In the genomic region with DNA sequence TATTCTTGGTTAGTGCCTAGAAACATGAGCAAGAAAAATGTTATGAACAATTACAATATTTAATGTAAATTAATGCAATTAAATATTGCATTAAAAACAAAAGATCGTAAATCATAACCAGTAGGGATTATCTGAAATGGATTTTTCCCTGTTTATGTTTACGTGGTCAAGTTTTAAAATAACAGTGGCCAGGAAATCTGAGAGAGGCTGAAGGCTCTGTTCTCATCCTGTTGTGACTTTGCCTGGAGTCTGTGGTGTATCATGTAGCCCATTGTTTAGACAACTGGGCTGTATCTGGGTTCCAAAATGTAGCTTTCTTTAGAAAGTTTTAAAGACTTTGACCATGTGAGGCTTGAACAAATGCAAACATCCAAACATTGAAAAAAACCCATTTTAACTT, we compare ENCODE assay signal across 16 cellular contexts. TPM values are rescaled to one million over a fixed set of nuclear protein-coding genes. Genes with fewer than 3 reads are reported as not detected.
A peak's percentile ranks its signal among the peaks of the same experiment; 100 is the strongest.
DNase-seq lines count a peak whose midpoint lies in the region; ATAC-seq, FAIRE-seq and TF ChIP-seq lines count a peak whose summit lies in the region.
"Had no signal": no experiment of that assay in that cellular context is flagged by ENCODE, and none has a peak within 500 bp of the region (broad histone marks: within the 10 kb centered on the region; RNA-seq: fewer than 3 reads in every experiment).

No MANE protein-coding gene starts in this region.

- no peak for TF ChIP-seq POLR2A in endothelial cell of umbilical vein (IDR thresholded peaks at IDR 0.05; ENCODE audit: low read depth, low read length)

- H3K4me1 ChIP-seq in Panc1 (ENCODE audit: control insufficient read depth, insufficient read depth, low read length) (peaks cover 24% of the 10 kb centered on the region), endothelial cell of umbilical vein (ENCODE audit: control insufficient read depth, extremely low read depth, insufficient read depth, low read length) (peaks cover 49% of the 10 kb centered on the region), mesenchymal stem cell (ENCODE audit: control insufficient read depth, insufficient read depth, low read depth, low read length) (peaks cover 12% of the 10 kb centered on the region), BE2C (no peaks in the 10 kb centered on the region)

- H3K4me3 ChIP-seq in Panc1 (ENCODE audit: low read depth in 2 of 2, low read length in 2 of 2), result 0 out of 4 replicates have a peak overlapping the region, but pooled peaks of 1 of the 2 experiments have one; percentile 12
- peak overlapping the region in 1 of 3 experiments; percentile 21 for H3K4me3 ChIP-seq in endothelial cell of umbilical vein (replicated peaks in 1 of 3; ENCODE audit: insufficient read depth in 1 of 3, low read depth in 1 of 3, low read length in 3 of 3)
- H3K4me3 ChIP-seq in mesenchymal stem cell (ENCODE audit: insufficient read depth in 1 of 2, low read depth in 1 of 2, low read length in 2 of 2), result no peak overlapping the region
- H3K4me3 ChIP-seq in BE2C (ENCODE audit: low read depth, low read length), result no peak overlapping the region

- H2BK12ac ChIP-seq in mesenchymal stem cell (ENCODE audit: low read length in 2 of 2), result no peak overlapping the region

- H3K27me3 ChIP-seq in Panc1 (ENCODE audit: control insufficient read depth, insufficient read depth, low read length), result no peaks in the 10 kb centered on the region
- no peaks in the 10 kb centered on the region for H3K27me3 ChIP-seq in endothelial cell of umbilical vein (ENCODE audit: control insufficient read depth in 2 of 2, insufficient read depth in 2 of 2, low read length in 2 of 2)
- no peaks in the 10 kb centered on the region for H3K27me3 ChIP-seq in mesenchymal stem cell (ENCODE audit: control insufficient read depth in 1 of 2, insufficient read depth in 1 of 2, low read length in 2 of 2)
- peaks cover 48% of the 10 kb centered on the region for H3K27me3 ChIP-seq in BE2C
- H3K27me3 ChIP-seq: Peyer's patch, vagina had no signal

- no peak overlapping the region for H3K4me3 Mint-ChIP-seq in activated naive CD4-positive, alpha-beta T cell treated with anti-CD3 and anti-CD28 coated beads, Interleukin-2, amount 10 ng/mL, durations not matched to agents 7 days and 5 days

- intact Hi-C loops in Panc1 (cut with micrococcal nuclease; ENCODE audit: unreplicated experiment) (no loop called here), endothelial cell of umbilical vein (cut with micrococcal nuclease) (loop anchor here (2.0 to 5.0 kb wide), 2 partner anchors 15 to 149 kb away; a partner anchor contains a TSS)

- POLR2A ChIA-PET in Panc1 (lab: Charles Lee) (interaction anchor here (0.5 kb wide), 1 partner anchor 43 kb away, joined by 3 read pairs; no protein-coding TSS in a partner anchor), endothelial cell of umbilical vein (lab: Charles Lee) (no interaction called here)

- no peaks in the 10 kb centered on the region for H3K36me3 ChIP-seq in Panc1 (ENCODE audit: control insufficient read depth, insufficient read depth, low read length)
- no peaks in the 10 kb centered on the region for H3K36me3 ChIP-seq in endothelial cell of umbilical vein (ENCODE audit: control insufficient read depth in 2 of 2, extremely low read depth in 1 of 2, insufficient read depth in 2 of 2, low read length in 2 of 2)
- no peaks in the 10 kb centered on the region for H3K36me3 ChIP-seq in mesenchymal stem cell (ENCODE audit: control insufficient read depth in 1 of 2, insufficient read depth in 2 of 2, low read depth in 1 of 2, low read length in 2 of 2)
- no peaks in the 10 kb centered on the region for H3K36me3 ChIP-seq in BE2C
- H3K36me3 ChIP-seq: Peyer's patch, vagina had no signal

- no peak overlapping the region for H3K18ac ChIP-seq in mesenchymal stem cell (ENCODE audit: low read depth in 1 of 2, low read length in 2 of 2)

- H2AK5ac ChIP-seq in mesenchymal stem cell (ENCODE audit: low read length, severe bottlenecking), result no peak overlapping the region

- H3K9me3 ChIP-seq in Panc1 (ENCODE audit: control insufficient read depth, insufficient read depth, low read depth, low read length) (no peaks in the 10 kb centered on the region), endothelial cell of umbilical vein (replicated peaks; ENCODE audit: control insufficient read depth, insufficient read depth, low read length) (no peaks in the 10 kb centered on the region), mesenchymal stem cell (ENCODE audit: control insufficient read depth, low read length) (no peaks in the 10 kb centered on the region), BE2C (no peaks in the 10 kb centered on the region)
- H3K9me3 ChIP-seq: Peyer's patch, vagina had no signal

- peaks cover 7% of the 10 kb centered on the region for H3K79me1 ChIP-seq in mesenchymal stem cell (replicated peaks; ENCODE audit: low read length, poor library complexity, severe bottlenecking)

- no peak overlapping the region for H3K27ac Mint-ChIP-seq in activated naive CD4-positive, alpha-beta T cell treated with anti-CD3 and anti-CD28 coated beads, Interleukin-2, amount 10 ng/mL, durations not matched to agents 7 days and 5 days
- H3K27ac Mint-ChIP-seq: stimulated activated naive CD8-positive, alpha-beta T cell treated with anti-CD3 and anti-CD28 coated beads, Interleukin-15, amount 100 ng/mL, for 72 hours had no signal

- peak; percentile 83 for FAIRE-seq in endothelial cell of umbilical vein (lab: Jason Lieb, UNC)

- dilution Hi-C loops in endothelial cell of umbilical vein (cut with MboI; ENCODE audit: extremely low pct_ligation_motif_present, low sequenced_read_pairs), result no loop called here

- peak; percentile 33 for DNase-seq in Daoy (ENCODE audit: low read depth)
- DNase-seq in Panc1 (ENCODE audit: low read depth, low spot score), result no peak
- peak; percentile 88 for DNase-seq in endothelial cell of umbilical vein (ENCODE audit: low read depth, low spot score)
- DNase-seq in mesenchymal stem cell, result peak; percentile 91
- DNase-seq in activated naive CD4-positive, alpha-beta T cell treated with anti-CD3 and anti-CD28 coated beads, Interleukin-2, amount 10 ng/mL, durations not matched to agents 7 days and 5 days, result no peak
- DNase-seq in BE2C, result no peak
- no peak for DNase-seq in stimulated activated CD4-positive, alpha-beta T cell treated with anti-CD3 and anti-CD28 coated beads, Interleukin-4, amount 100 ng/mL, for 1 hour
- no peak for DNase-seq in KBM-7
- DNase-seq: activated effector memory CD4-positive, alpha-beta T cell treated with Interleukin-2 at 50 U/mL for 16 hours; hypothalamus; left ventricle myocardium superior; NCI-H187; NCI-H510A treated with DMSO at 0.1 percent for 48 hours; Peyer's patch; stimulated activated naive CD8-positive, alpha-beta T cell treated with anti-CD3 and anti-CD28 coated beads, Interleukin-15, amount 100 ng/mL, for 72 hours had no signal

- no peaks in the 10 kb centered on the region for H3K9me1 ChIP-seq in endothelial cell of umbilical vein (replicated peaks; ENCODE audit: control insufficient read depth, extremely low read depth, insufficient read depth, low read length)

- H2BK15ac ChIP-seq in mesenchymal stem cell (ENCODE audit: low read depth, poor library complexity, severe bottlenecking), result no peak overlapping the region

- BruUV-seq in Panc1 (replicated peaks; lab: Mats Ljungman, UMichigan) (no TSS peak), endothelial cell of umbilical vein (replicated peaks; lab: Mats Ljungman, UMichigan) (no TSS peak)

- H3K9ac ChIP-seq in endothelial cell of umbilical vein (replicated peaks; ENCODE audit: extremely low read depth, insufficient read depth, low read length) (peak overlapping the region; percentile 60), mesenchymal stem cell (ENCODE audit: low read length) (peak overlapping the region; percentile 18)

- H4K91ac ChIP-seq in mesenchymal stem cell (ENCODE audit: low read length), result no peak overlapping the region

- H4K20me1 ChIP-seq in endothelial cell of umbilical vein (replicated peaks; ENCODE audit: control insufficient read depth, extremely low read depth, insufficient read depth, low read length), result no peaks in the 10 kb centered on the region

- H2AFZ ChIP-seq in endothelial cell of umbilical vein (ENCODE audit: low read depth, low read length) (no peak overlapping the region), mesenchymal stem cell (ENCODE audit: low read depth, low read length) (no peak overlapping the region)

- H2BK5ac ChIP-seq in mesenchymal stem cell (ENCODE audit: low read depth, low read length, poor library complexity, severe bottlenecking), result no peak overlapping the region

- TF ChIP-seq CTCF in Panc1 (IDR thresholded peaks at IDR 0.05), result no peak
- TF ChIP-seq CTCF in endothelial cell of umbilical vein (IDR thresholded peaks at IDR 0.05; ENCODE audit: extremely low read depth in 1 of 2, insufficient read depth in 1 of 2, low read depth in 1 of 2, low read length in 2 of 2), result no peak
- no peak for TF ChIP-seq CTCF in BE2C (IDR thresholded peaks at IDR 0.05; ENCODE audit: low read depth, low read length)

- ATAC-seq in Panc1, result no peak
- ATAC-seq: left ventricle myocardium superior; stimulated activated naive CD8-positive, alpha-beta T cell treated with anti-CD3 and anti-CD28 coated beads, Interleukin-15, amount 100 ng/mL, for 72 hours had no signal

- no peak overlapping the region for H3K23ac ChIP-seq in mesenchymal stem cell (ENCODE audit: low read length in 2 of 2)

- in situ Hi-C loops in Panc1 (cut with HindIII; ENCODE audit: low pct_unique_long_range_greater_than_20kb, low sequenced_read_pairs) (no loop called here), KBM-7 (cut with MboI; ENCODE audit: low pct_unique_long_range_greater_than_20kb, low sequenced_read_pairs) (no loop called here)

- H3K14ac ChIP-seq in mesenchymal stem cell (ENCODE audit: low read length in 2 of 2), result no peak overlapping the region

- CTCF ChIA-PET in Panc1 (lab: Charles Lee) (no interaction called here), endothelial cell of umbilical vein (lab: Charles Lee) (interaction anchor here (0.7 kb wide), 1 partner anchor 34 kb away, joined by 3 read pairs; no protein-coding TSS in a partner anchor)
- CTCF ChIA-PET in activated naive CD4-positive, alpha-beta T cell treated with anti-CD3 and anti-CD28 coated beads, Interleukin-2, amount 10 ng/mL, durations not matched to agents 7 days and 5 days (lab: Charles Lee), result no interaction called here

- H2BK120ac ChIP-seq in mesenchymal stem cell (ENCODE audit: low read depth, low read length), result no peak overlapping the region

- no peaks in the 10 kb centered on the region for H3K9me3 Mint-ChIP-seq in activated naive CD4-positive, alpha-beta T cell treated with anti-CD3 and anti-CD28 coated beads, Interleukin-2, amount 10 ng/mL, durations not matched to agents 7 days and 5 days
- H3K9me3 Mint-ChIP-seq: stimulated activated naive CD8-positive, alpha-beta T cell treated with anti-CD3 and anti-CD28 coated beads, Interleukin-15, amount 100 ng/mL, for 72 hours had no signal

- peaks cover 44% of the 10 kb centered on the region for H3K27me3 Mint-ChIP-seq in activated naive CD4-positive, alpha-beta T cell treated with anti-CD3 and anti-CD28 coated beads, Interleukin-2, amount 10 ng/mL, durations not matched to agents 7 days and 5 days

- H3K36me3 Mint-ChIP-seq in activated naive CD4-positive, alpha-beta T cell treated with anti-CD3 and anti-CD28 coated beads, Interleukin-2, amount 10 ng/mL, durations not matched to agents 7 days and 5 days, result no peaks in the 10 kb centered on the region

- H3K4me2 ChIP-seq in endothelial cell of umbilical vein (ENCODE audit: insufficient read depth, low read length), result peak overlapping the region; percentile 92
- no peak overlapping the region for H3K4me2 ChIP-seq in mesenchymal stem cell (ENCODE audit: low read length, poor library complexity, severe bottlenecking)

- 7% methylated on average over 2 of the region's 2 CpGs for WGBS in mesenchymal stem cell

- H3K27ac ChIP-seq in Panc1 (ENCODE audit: low read length), result peak overlapping the region; percentile 25; the same call in 1 of the 2 replicates
- peak overlapping the region; percentile 75 for H3K27ac ChIP-seq in endothelial cell of umbilical vein (ENCODE audit: insufficient read depth, low read depth, low read length)
- H3K27ac ChIP-seq in mesenchymal stem cell (ENCODE audit: low read length, poor library complexity, severe bottlenecking), result peak overlapping the region; percentile 9
- H3K27ac ChIP-seq: vagina had no signal

- peaks cover 62% of the 10 kb centered on the region for H3K79me2 ChIP-seq in endothelial cell of umbilical vein (ENCODE audit: control insufficient read depth, insufficient read depth, low read length)

- no peak overlapping the region for H4K8ac ChIP-seq in mesenchymal stem cell (ENCODE audit: low read length)

- H3K4me1 Mint-ChIP-seq in activated naive CD4-positive, alpha-beta T cell treated with anti-CD3 and anti-CD28 coated beads, Interleukin-2, amount 10 ng/mL, durations not matched to agents 7 days and 5 days, result peaks cover 17% of the 10 kb centered on the region

- no peak overlapping the region for H3K4ac ChIP-seq in mesenchymal stem cell (ENCODE audit: low read depth in 1 of 2, low read length in 2 of 2)

RNA-seq across cellular contexts. Expression of a gene that starts 2.4 kb away (rescaled TPM):
- total RNA-seq in Daoy (2014; rRNA removed; shearing (Covaris generic)), result 4.6 and 7.0 TPM in 2 replicates
- total RNA-seq in Panc1 (2021; ENCODE audit: unreplicated experiment) (52.3 TPM), endothelial cell of umbilical vein (68.0 and 75.0 TPM in 2 replicates)
- polyA plus RNA-seq in Panc1 (2012; ENCODE audit: insufficient read length), result 51.7 TPM
- polyA plus RNA-seq in endothelial cell of umbilical vein, result 12.5 and 15.5 TPM in 2 replicates
- polyA plus RNA-seq in endothelial cell of umbilical vein (2011; cell fraction: cytosol; rRNA removed), result 15.0 TPM in 2 replicates
- 61.4 and 64.3 TPM in 2 replicates for polyA plus RNA-seq in endothelial cell of umbilical vein (2011; cell fraction: nucleus; rRNA removed)
- polyA plus RNA-seq in endothelial cell of umbilical vein (2012), result 49.4 and 53.5 TPM in 2 replicates
- polyA minus RNA-seq in endothelial cell of umbilical vein, result 28.1 and 31.3 TPM in 2 replicates
- 3.9 TPM for polyA minus RNA-seq in endothelial cell of umbilical vein (2011; cell fraction: cytosol; rRNA and poly(A)+ RNA removed)
- polyA minus RNA-seq in endothelial cell of umbilical vein (2011; cell fraction: nucleus; rRNA and poly(A)+ RNA removed), result 59.2 and 74.8 TPM in 2 replicates
- 60.7 TPM for polyA plus RNA-seq in mesenchymal stem cell (2013, experiment 1 of 2)
- 60.0 TPM for polyA plus RNA-seq in mesenchymal stem cell (2013, experiment 2 of 2)
- polyA plus RNA-seq in BE2C (2012; ENCODE audit: insufficient read depth, insufficient read length, low read depth), result 0.42 TPM

Comparison
In these comparisons a context has a peak if more than half of its experiments do, and no peak if none do; other contexts are left out.
1. DNase-seq: peak in Daoy (single experiment), endothelial cell of umbilical vein (single experiment) and mesenchymal stem cell (single experiment); none in Panc1 (single experiment), activated naive CD4-positive, alpha-beta T cell treated with anti-CD3 and anti-CD28 coated beads, Interleukin-2, amount 10 ng/mL, durations not matched to agents 7 days and 5 days (single experiment), BE2C (single experiment), stimulated activated CD4-positive, alpha-beta T cell treated with anti-CD3 and anti-CD28 coated beads, Interleukin-4, amount 100 ng/mL, for 1 hour (single experiment) and KBM-7 (single experiment).
2. H3K27ac ChIP-seq: peak in every context shown above with its lines; median percentile 75 in endothelial cell of umbilical vein; 25 in Panc1; 9 in mesenchymal stem cell.